8 cellular contexts compared by ENCODE assay signal in the genomic region with DNA sequence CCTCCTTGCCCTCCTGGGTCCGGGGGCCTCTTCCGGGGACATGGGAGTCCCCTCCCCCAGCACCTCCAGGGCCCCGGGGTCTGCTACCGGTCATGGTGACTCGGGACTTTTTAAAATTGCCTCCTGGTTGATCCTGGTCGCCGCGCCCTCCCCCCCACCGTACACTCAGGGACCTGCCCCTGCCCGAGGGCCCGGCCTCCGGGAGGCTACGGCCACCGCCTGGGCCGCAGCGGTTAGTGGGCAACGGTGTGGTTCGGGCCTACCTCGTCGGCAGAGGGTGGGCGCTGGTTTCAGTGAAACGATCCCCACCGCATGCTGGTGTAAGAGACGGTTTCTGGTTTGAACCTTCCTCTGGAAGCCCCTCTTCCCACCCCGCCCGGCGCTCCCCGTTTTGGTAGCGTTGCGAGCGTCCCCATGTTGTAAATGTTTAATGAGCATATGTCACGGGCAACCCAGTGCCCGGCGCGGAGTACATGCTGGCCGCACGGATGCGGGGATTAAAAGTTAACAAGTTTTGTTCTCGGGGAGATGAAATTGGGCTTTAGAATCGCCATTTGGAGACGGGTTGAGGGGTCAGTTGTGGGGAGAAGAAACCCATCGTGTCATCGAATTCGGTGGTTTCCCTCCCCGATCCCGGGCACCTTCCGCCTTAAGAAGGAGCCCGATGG. TPM values are rescaled to one million over a fixed set of nuclear protein-coding genes. Genes with fewer than 3 reads are reported as not detected.
A peak's percentile ranks its signal among the peaks of the same experiment; 100 is the strongest.
DNase-seq lines count a peak whose midpoint lies in the region; ATAC-seq lines count a peak whose summit lies in the region.

No MANE protein-coding gene starts in this region.

- in situ Hi-C loops in G401 (cut with HindIII; ENCODE audit: low sequenced_read_pairs) = no loop called here

- DNase-seq in G401 (ENCODE audit: low spot score) (peak; percentile 36), OCI-M1 (lab: John Stamatoyannopoulos, UW) (peak; percentile 56), Right ventricle myocardium superior (peak; percentile 69), posterior cingulate gyrus (peak in 7 of 10 donors; percentile 13 to 89 (median 21)), NCI-H82 (lab: John Stamatoyannopoulos, UW) (no peak), NCI-H1105 treated with DMSO at 0.1 percent for 48 hours (lab: John Stamatoyannopoulos, UW) (no peak)
- DNase-seq in activated gamma-delta T cell treated with anti-CD3 and anti-CD28 coated beads, Interleukin-2, amount 50 U/mL, for 16 hours (ENCODE audit: low read depth) = peak; percentile 12

- intact Hi-C loops in Right ventricle myocardium superior (cut with DNase I) = loop anchor here (5.0 kb wide), 1 partner anchor 56 kb away; no protein-coding TSS in a partner anchor
- intact Hi-C loops in posterior cingulate gyrus (cut with DNase I) = loop anchor here (5.0 kb wide), 2 partner anchors 56 to 181 kb away; partner anchors contain the start of gene GEMIN5

- peak; percentile 9 for ATAC-seq in Right ventricle myocardium superior (ENCODE audit: poor library complexity)
- ATAC-seq in HG03196 (IDR thresholded peaks at IDR 0.05; ENCODE audit: unreplicated experiment) = no peak

RNA-seq across cellular contexts. Expression of gene LARP1, which starts 1.2 kb away (rescaled TPM):
- 25.3 and 28.8 TPM in 2 replicates for total RNA-seq in G401 (2014; rRNA removed; shearing (Covaris generic))
- total RNA-seq in Right ventricle myocardium superior = 151 TPM

Comparison
In these comparisons a context has a peak if more than half of its experiments do, and no peak if none do; other contexts are left out.
1. DNase-seq: peak in G401 (single experiment), OCI-M1 (single experiment), activated gamma-delta T cell treated with anti-CD3 and anti-CD28 coated beads, Interleukin-2, amount 50 U/mL, for 16 hours (single experiment), Right ventricle myocardium superior (single experiment) and posterior cingulate gyrus (7 of 10); none in NCI-H82 (single experiment) and NCI-H1105 treated with DMSO at 0.1 percent for 48 hours (single experiment).